8 cellular contexts compared by ENCODE assay signal in genomic region chr16:54931041-54931756, GRCh38. TPM values are rescaled to one million over a fixed set of nuclear protein-coding genes. Genes with fewer than 3 reads are reported as not detected.
DNase-seq lines count a peak whose midpoint lies in the region; ATAC-seq, FAIRE-seq and TF ChIP-seq lines count a peak whose summit lies in the region.

No MANE protein-coding gene starts in this region.

- H3K9me2 ChIP-seq in HCT116 (ENCODE audit: insufficient read depth), result no peaks in the 10 kb centered on the region

- H3K9me3 ChIP-seq in HCT116 (ENCODE audit: control insufficient read depth in 1 of 2, insufficient read depth in 1 of 2, low read depth in 1 of 2, low read length in 2 of 2), result no peaks in the 10 kb centered on the region
- no peaks in the 10 kb centered on the region for H3K9me3 ChIP-seq in pancreas

- intact Hi-C loops in HCT116 (cut with micrococcal nuclease) (no loop called here), pancreas (cut with DNase I) (loop anchor here in 1 of 3 donors (10.0 kb wide), 1 partner anchor 646 kb away; the partner anchor contains the start of gene IRX3)

- H3K4me3 ChIP-seq in HCT116 (replicated peaks in 1 of 2; ENCODE audit: low read depth in 1 of 2, low read length in 2 of 2) (peak overlapping the region; percentile 44 to 60), pancreas (peak overlapping the region; percentile 31 to 64 (median 45))

- H3K27me3 Mint-ChIP-seq in T-helper 2 cell treated with Interferon-gamma antibody and Interleukin-4, amounts not matched to agents 5 μg/mL and 100 μg/mL, for 36 hours (ENCODE audit: low read depth), result peaks cover 78% of the 10 kb centered on the region

- H3K4me1 ChIP-seq in HCT116 (ENCODE audit: control insufficient read depth in 1 of 2, insufficient read depth in 2 of 2, low read length in 2 of 2) (peaks cover 0 to 7% of the 10 kb centered on the region in 2 experiments; a peak in 1 of 4 replicates), pancreas (peaks cover 0 to 9% (median 0%) of the 10 kb centered on the region in 3 donors)

- H3K36me3 Mint-ChIP-seq in T-helper 2 cell treated with Interferon-gamma antibody and Interleukin-4, amounts not matched to agents 5 μg/mL and 100 μg/mL, for 36 hours (ENCODE audit: low read depth), result peaks cover 12% of the 10 kb centered on the region

- DNase-seq in HCT116 (ENCODE audit: low read depth, low spot score), result no peak
- no peak for DNase-seq in T-helper 2 cell treated with Interferon-gamma antibody and Interleukin-4, amounts not matched to agents 5 μg/mL and 100 μg/mL, for 36 hours (ENCODE audit: low spot score)
- peak; percentile 46 for DNase-seq in fibroblast of gingiva (ENCODE audit: low read depth)
- peak in 3 of 6 donors; percentile 45 to 80 (median 73) for DNase-seq in pancreas

- no peaks in the 10 kb centered on the region for H4K20me1 ChIP-seq in HCT116 (ENCODE audit: insufficient read depth)

- ATAC-seq in HCT116 (no peak), pancreas (no peak), GM18519 (IDR thresholded peaks at IDR 0.05; ENCODE audit: low FRiP score, unreplicated experiment) (no peak), HG02588 (IDR thresholded peaks at IDR 0.05; ENCODE audit: unreplicated experiment) (no peak), GM19324 (IDR thresholded peaks at IDR 0.05; ENCODE audit: low FRiP score, unreplicated experiment) (no peak)

- peak overlapping the region; percentile 52 for H3K27ac Mint-ChIP-seq in T-helper 2 cell treated with Interferon-gamma antibody and Interleukin-4, amounts not matched to agents 5 μg/mL and 100 μg/mL, for 36 hours

- H3K27me3 ChIP-seq in HCT116 (ENCODE audit: insufficient read depth, low read length) (peaks cover 18% of the 10 kb centered on the region), pancreas (peaks cover 5 to 59% (median 27%) of the 10 kb centered on the region in 4 donors)

- TF ChIP-seq CTCF in C4-2B (conservative IDR thresholded peaks at IDR 0.05) (0 out of 2 replicates have a peak, but pooled peaks have one; percentile 6), HCT116 (IDR thresholded peaks at IDR 0.05 in 2 of 3, conservative IDR thresholded peaks at IDR 0.05 in 1 of 3; ENCODE audit: borderline replicate concordance in 1 of 3, insufficient read depth in 1 of 3, low read depth in 2 of 3, low read length in 2 of 3) (no peak), pancreas (IDR thresholded peaks at IDR 0.05) (no peak)

- H3K36me3 ChIP-seq in HCT116 (ENCODE audit: control insufficient read depth in 1 of 2, insufficient read depth in 2 of 2, low read length in 2 of 2) (no peaks in the 10 kb centered on the region), pancreas (no peaks in the 10 kb centered on the region)

- CTCF ChIA-PET in HCT116 (lab: Charles Lee), result no interaction called here

- peaks cover 22% of the 10 kb centered on the region for H3K4me1 Mint-ChIP-seq in T-helper 2 cell treated with Interferon-gamma antibody and Interleukin-4, amounts not matched to agents 5 μg/mL and 100 μg/mL, for 36 hours (ENCODE audit: low read depth)

- no peaks in the 10 kb centered on the region for H3K79me2 ChIP-seq in HCT116 (ENCODE audit: insufficient read depth, low read length)

- BruUV-seq in HCT116 (replicated peaks; lab: Mats Ljungman, UMichigan), result no TSS peak

- no peak overlapping the region for H2AFZ ChIP-seq in HCT116 (ENCODE audit: low read depth, low read length, poor library complexity, severe bottlenecking)

- no peak for TF ChIP-seq POLR2A in HCT116 (IDR thresholded peaks at IDR 0.05; ENCODE audit: borderline replicate concordance, extremely low read depth, insufficient read depth, insufficient read length)

- WGBS in pancreas, 2 donors, result 3 to 6% methylated on average over 60 to 88 of the region's 88 CpGs

- peaks cover 8% of the 10 kb centered on the region for H3K9me3 Mint-ChIP-seq in T-helper 2 cell treated with Interferon-gamma antibody and Interleukin-4, amounts not matched to agents 5 μg/mL and 100 μg/mL, for 36 hours

- H3K4me3 Mint-ChIP-seq in T-helper 2 cell treated with Interferon-gamma antibody and Interleukin-4, amounts not matched to agents 5 μg/mL and 100 μg/mL, for 36 hours, result peak overlapping the region; percentile 65

- no peak for TF ChIP-seq RAD21 in HCT116 (IDR thresholded peaks at IDR 0.05; ENCODE audit: low read depth)

- H3K27ac ChIP-seq in C4-2B, result peak overlapping the region; percentile 81
- no peak overlapping the region; the same call in 1 of the 2 replicates for H3K27ac ChIP-seq in HCT116 (ENCODE audit: low read depth, low read length)
- no peak overlapping the region for H3K27ac ChIP-seq in pancreas

- H3K4me2 ChIP-seq in HCT116 (ENCODE audit: low read length), result peak overlapping the region; percentile 89

- RAD21 ChIA-PET in HCT116 (lab: Charles Lee; ENCODE audit: low non-redundant PET in 1 of 2, low total read pairs in 2 of 2, uncharacterized antibody in 2 of 2, unreplicated experiment in 2 of 2), result no interaction called here

- H3K9ac ChIP-seq in HCT116 (ENCODE audit: low read length), result no peak overlapping the region

- POLR2A ChIA-PET in HCT116 (lab: Charles Lee), result no interaction called here

- FAIRE-seq in pancreas (lab: Jason Lieb, UNC), result no peak

TF ChIP-seq in HCT116, 20 proteins besides CTCF, POLR2A, EP300 and RAD21:
- TF ChIP-seq REST (IDR thresholded peaks at IDR 0.05; ENCODE audit: low read depth) (no peak), POLR2AphosphoS5 (IDR thresholded peaks at IDR 0.05; ENCODE audit: low read depth, low read length) (no peak), CEBPB (IDR thresholded peaks at IDR 0.05; ENCODE audit: low read depth) (no peak), ZFX (IDR thresholded peaks at IDR 0.05) (no peak), YY1 (IDR thresholded peaks at IDR 0.05; ENCODE audit: extremely low read depth, insufficient replicate concordance, low read depth, low read length) (no peak), EZH2 (IDR thresholded peaks at IDR 0.05) (no peak), ZNF274 (IDR thresholded peaks at IDR 0.05; ENCODE audit: low read depth, low read length) (no peak), JUND (IDR thresholded peaks at IDR 0.05) (no peak), MAX (IDR thresholded peaks at IDR 0.05) (no peak), CBX3 (IDR thresholded peaks at IDR 0.05; ENCODE audit: low read depth) (no peak), SRF (IDR thresholded peaks at IDR 0.05; ENCODE audit: low read depth) (no peak), ELF1 (IDR thresholded peaks at IDR 0.05; ENCODE audit: borderline replicate concordance, low read depth) (no peak), SIN3A (IDR thresholded peaks at IDR 0.05; ENCODE audit: low read depth) (no peak), EGR1 (IDR thresholded peaks at IDR 0.05; ENCODE audit: low read depth) (no peak)
- TF ChIP-seq, protein P1, sequence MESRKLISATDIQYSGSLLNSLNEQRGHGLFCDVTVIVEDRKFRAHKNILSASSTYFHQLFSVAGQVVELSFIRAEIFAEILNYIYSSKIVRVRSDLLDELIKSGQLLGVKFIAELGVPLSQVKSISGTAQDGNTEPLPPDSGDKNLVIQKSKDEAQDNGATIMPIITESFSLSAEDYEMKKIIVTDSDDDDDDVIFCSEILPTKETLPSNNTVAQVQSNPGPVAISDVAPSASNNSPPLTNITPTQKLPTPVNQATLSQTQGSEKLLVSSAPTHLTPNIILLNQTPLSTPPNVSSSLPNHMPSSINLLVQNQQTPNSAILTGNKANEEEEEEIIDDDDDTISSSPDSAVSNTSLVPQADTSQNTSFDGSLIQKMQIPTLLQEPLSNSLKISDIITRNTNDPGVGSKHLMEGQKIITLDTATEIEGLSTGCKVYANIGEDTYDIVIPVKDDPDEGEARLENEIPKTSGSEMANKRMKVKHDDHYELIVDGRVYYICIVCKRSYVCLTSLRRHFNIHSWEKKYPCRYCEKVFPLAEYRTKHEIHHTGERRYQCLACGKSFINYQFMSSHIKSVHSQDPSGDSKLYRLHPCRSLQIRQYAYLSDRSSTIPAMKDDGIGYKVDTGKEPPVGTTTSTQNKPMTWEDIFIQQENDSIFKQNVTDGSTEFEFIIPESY (IDR thresholded peaks at IDR 0.05; ENCODE audit: extremely low read depth, insufficient replicate concordance, low read length), result no peak

RNA-seq across cellular contexts. Expression of gene IRX5, which starts 0.5 kb away (rescaled TPM):
- 0.86 TPM for total RNA-seq in HCT116 (2021; ENCODE audit: unreplicated experiment)
- polyA plus RNA-seq in HCT116 (2012), result 0.12 and 0.31 TPM in 2 replicates
- under 1 TPM in 5 of 6 donors, not detected in 1; 0.12 to 0.85 (median 0.14) TPM for total RNA-seq in pancreas
- polyA plus RNA-seq in pancreas, result under 1 TPM in 1 of 2 donors, not detected in 1; 0.26 TPM
